ENCODE assay signal across 20 cellular contexts in the genomic region with DNA sequence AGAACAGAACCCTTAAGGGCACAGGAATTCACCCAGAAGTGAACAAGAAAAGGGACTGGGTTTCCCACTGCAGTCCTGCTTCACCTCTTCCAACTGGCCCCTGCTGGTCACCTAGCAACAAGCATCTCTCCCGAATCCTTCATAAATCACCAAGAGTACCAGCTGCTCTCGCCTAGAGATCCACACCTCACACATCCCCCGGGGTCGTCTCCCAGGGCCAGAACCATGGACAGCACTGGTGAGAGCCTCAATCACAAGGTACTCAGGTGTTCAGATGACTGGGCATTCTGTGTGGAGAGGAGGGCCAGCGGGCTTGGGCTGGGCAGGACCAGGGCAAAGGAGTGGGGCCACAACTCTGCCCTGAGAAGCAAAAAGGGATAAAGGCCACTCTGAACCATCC.
"Had no signal": no experiment of that assay in that cellular context is flagged by ENCODE, and none has a peak within 500 bp of the region (broad histone marks: within the 10 kb centered on the region; RNA-seq: fewer than 3 reads in every experiment).

No MANE protein-coding gene starts in this region.

- H3K9me3 ChIP-seq: right atrium auricular region, suprapubic skin had no signal

- H2AFZ ChIP-seq: hepatocyte had no signal

- H3K4me1 Mint-ChIP-seq: activated CD4-positive, alpha-beta T cell treated with anti-CD3 and anti-CD28 coated beads for 36 hours had no signal

- H3K4me3 ChIP-seq: hepatocyte, right atrium auricular region, suprapubic skin had no signal

- H3K36me3 Mint-ChIP-seq: activated naive CD8-positive, alpha-beta T cell; natural killer cell treated with Interleukin-12 subunit alpha and Interleukin-12 subunit beta and Interleukin-15 and Interleukin-18, amount 100 ng/mL, for 72 hours had no signal

- H3K27ac Mint-ChIP-seq: activated CD4-positive, alpha-beta T cell treated with anti-CD3 and anti-CD28 coated beads for 36 hours; activated naive CD8-positive, alpha-beta T cell; natural killer cell treated with Interleukin-12 subunit alpha and Interleukin-12 subunit beta and Interleukin-15 and Interleukin-18, amount 100 ng/mL, for 72 hours; stimulated activated naive CD8-positive, alpha-beta T cell treated with anti-CD3 and anti-CD28 coated beads, Interleukin-15, Interleukin-2, amounts not matched to agents 100 ng/mL and 50 ng/mL, for 24 hours had no signal

- DNase-seq: activated CD4-positive, alpha-beta T cell treated with anti-CD3 and anti-CD28 coated beads for 36 hours; activated CD8-positive, alpha-beta memory T cell treated with anti-CD3 and anti-CD28 coated beads, Interleukin-2, amount 50 U/mL, for 48 hours; activated gamma-delta T cell treated with Interleukin-2 at 50 U/mL for 16 hours; amniotic stem cell; kidney glomerular epithelial cell; mesenchymal stem cell; occipital lobe; small intestine; stimulated activated CD4-positive, alpha-beta T cell treated with anti-CD3 and anti-CD28 coated beads, Interleukin-4, amount 100 ng/mL, for 4 hours; stimulated activated CD8-positive, alpha-beta memory T cell treated with anti-CD3 and anti-CD28 coated beads, Interleukin-4, amount 100 ng/mL, for 48 hours; trophoblast cell; WERI-Rb-1 had no signal

- H3K79me2 ChIP-seq: hepatocyte had no signal

- FAIRE-seq: colon, endometrium, small intestine had no signal

- H3K27me3 ChIP-seq: right atrium auricular region had no signal

- H3K4me1 ChIP-seq: right atrium auricular region, suprapubic skin had no signal

- H3K27ac ChIP-seq: hepatocyte, right atrium auricular region, suprapubic skin, WERI-Rb-1 had no signal

- H3K36me3 ChIP-seq: right atrium auricular region, suprapubic skin, WERI-Rb-1 had no signal

- H3K4me3 Mint-ChIP-seq: activated CD4-positive, alpha-beta T cell treated with anti-CD3 and anti-CD28 coated beads for 36 hours; activated naive CD8-positive, alpha-beta T cell; natural killer cell treated with Interleukin-12 subunit alpha and Interleukin-12 subunit beta and Interleukin-15 and Interleukin-18, amount 100 ng/mL, for 72 hours; stimulated activated naive CD8-positive, alpha-beta T cell treated with anti-CD3 and anti-CD28 coated beads, Interleukin-15, Interleukin-2, amounts not matched to agents 100 ng/mL and 50 ng/mL, for 24 hours had no signal

- H3K9me3 Mint-ChIP-seq: natural killer cell treated with Interleukin-12 subunit alpha and Interleukin-12 subunit beta and Interleukin-15 and Interleukin-18, amount 100 ng/mL, for 72 hours; stimulated activated naive CD8-positive, alpha-beta T cell treated with anti-CD3 and anti-CD28 coated beads, Interleukin-15, Interleukin-2, amounts not matched to agents 100 ng/mL and 50 ng/mL, for 24 hours had no signal

- H3K4me2 ChIP-seq: hepatocyte had no signal

- ATAC-seq: activated CD4-positive, alpha-beta T cell treated with anti-CD3 and anti-CD28 coated beads for 36 hours; natural killer cell treated with Interleukin-12 subunit alpha and Interleukin-12 subunit beta and Interleukin-15 and Interleukin-18, amount 100 ng/mL, for 72 hours had no signal
